Comparison of ENCODE assay signal across 1 cellular context in genomic region chr17:32926789-32927188, GRCh38. TPM values are rescaled to one million over a fixed set of nuclear protein-coding genes. Genes with fewer than 3 reads are reported as not detected.
"Had no signal": no experiment of that assay in that cellular context is flagged by ENCODE, and none has a peak within 500 bp of the region (broad histone marks: within the 10 kb centered on the region; RNA-seq: fewer than 3 reads in every experiment).

No MANE protein-coding gene starts in this region.

RNA-seq across cellular contexts. Expression of gene TMEM98, which starts 1.2 kb away (rescaled TPM):
- total RNA-seq: activated CD8-positive, alpha-beta T cell treated with anti-CD3 and anti-CD28 coated beads, Interleukin-2, amount 10 ng/mL, durations not matched to agents 7 days and 5 days had no signal
